1 cellular context compared by ENCODE assay signal in the genomic region with DNA sequence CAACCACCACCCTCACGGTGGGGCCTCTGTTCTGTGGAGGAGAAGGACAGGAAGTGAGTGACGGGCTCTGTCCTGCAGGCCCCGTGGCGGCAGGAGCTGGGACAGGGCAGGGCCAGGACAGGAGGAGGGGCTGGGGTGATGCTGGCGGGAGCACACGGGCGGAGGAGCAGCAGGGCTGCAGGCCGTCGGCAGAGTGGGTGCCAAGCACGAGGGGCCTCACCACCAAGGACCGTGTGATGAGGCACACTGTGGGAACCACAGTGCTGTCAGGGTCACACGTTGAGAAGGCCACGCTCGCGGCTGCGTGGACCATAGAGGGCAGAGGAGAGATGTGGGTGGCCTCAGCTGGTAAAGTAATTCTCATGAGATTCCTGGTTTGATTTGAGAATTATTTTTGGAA.
TF ChIP-seq lines count a peak whose summit lies in the region.

No MANE protein-coding gene starts in this region.

TF ChIP-seq in GM12878, 131 proteins besides CTCF, POLR2A, EP300 and RAD21:
- TF ChIP-seq, protein P1, sequence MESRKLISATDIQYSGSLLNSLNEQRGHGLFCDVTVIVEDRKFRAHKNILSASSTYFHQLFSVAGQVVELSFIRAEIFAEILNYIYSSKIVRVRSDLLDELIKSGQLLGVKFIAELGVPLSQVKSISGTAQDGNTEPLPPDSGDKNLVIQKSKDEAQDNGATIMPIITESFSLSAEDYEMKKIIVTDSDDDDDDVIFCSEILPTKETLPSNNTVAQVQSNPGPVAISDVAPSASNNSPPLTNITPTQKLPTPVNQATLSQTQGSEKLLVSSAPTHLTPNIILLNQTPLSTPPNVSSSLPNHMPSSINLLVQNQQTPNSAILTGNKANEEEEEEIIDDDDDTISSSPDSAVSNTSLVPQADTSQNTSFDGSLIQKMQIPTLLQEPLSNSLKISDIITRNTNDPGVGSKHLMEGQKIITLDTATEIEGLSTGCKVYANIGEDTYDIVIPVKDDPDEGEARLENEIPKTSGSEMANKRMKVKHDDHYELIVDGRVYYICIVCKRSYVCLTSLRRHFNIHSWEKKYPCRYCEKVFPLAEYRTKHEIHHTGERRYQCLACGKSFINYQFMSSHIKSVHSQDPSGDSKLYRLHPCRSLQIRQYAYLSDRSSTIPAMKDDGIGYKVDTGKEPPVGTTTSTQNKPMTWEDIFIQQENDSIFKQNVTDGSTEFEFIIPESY (IDR thresholded peaks at IDR 0.05), result no peak
- TF ChIP-seq POLR2AphosphoS5 (IDR thresholded peaks at IDR 0.05; ENCODE audit: low read length) (0 out of 2 replicates have a peak, but pooled peaks have one; percentile 1), ZBED1 (IDR thresholded peaks at IDR 0.05; ENCODE audit: borderline replicate concordance) (no peak)
